20 cellular contexts compared by ENCODE assay signal in genomic region chr1:178075323-178075722, GRCh38. TPM values are rescaled to one million over a fixed set of nuclear protein-coding genes. Genes with fewer than 3 reads are reported as not detected.
"Had no signal": no experiment of that assay in that cellular context is flagged by ENCODE, and none has a peak within 500 bp of the region (broad histone marks: within the 10 kb centered on the region; RNA-seq: fewer than 3 reads in every experiment).

No MANE protein-coding gene starts in this region.

- DNase-seq: activated CD4-positive, alpha-beta T cell treated with anti-CD3 and anti-CD28 coated beads, Interleukin-2, amount 10 ng/mL, durations not matched to agents 7 days and 5 days; activated CD8-positive, alpha-beta T cell treated with anti-CD3 and anti-CD28 coated beads, Interleukin-2, amount 10 ng/mL, durations not matched to agents 7 days and 5 days; activated naive CD4-positive, alpha-beta T cell treated with anti-CD3 and anti-CD28 coated beads for 36 hours; activated T-cell treated with anti-CD3 and anti-CD28 coated beads, Interleukin-2, amount 50 U/mL, for 24 hours; dermis blood vessel endothelial cell; effector memory CD4-positive, alpha-beta T cell; naive thymus-derived CD4-positive, alpha-beta T cell; stimulated activated CD4-positive, alpha-beta T cell treated with anti-CD3 and anti-CD28 coated beads, Interleukin-2, amount 100 ng/mL, for 24 hours; stimulated activated naive CD8-positive, alpha-beta T cell treated with anti-CD3 and anti-CD28 coated beads, Interleukin-15, Interleukin-2, amounts not matched to agents 100 U/mL and 50 U/mL, for 24 hours; substantia nigra; uterus had no signal

- H3K4me3 ChIP-seq: ascending aorta, breast epithelium, esophagus muscularis mucosa, neural progenitor cell, prostate gland, right atrium auricular region, tibial nerve, uterus had no signal

- H3K9ac ChIP-seq: neural progenitor cell had no signal

- H3K27ac Mint-ChIP-seq: activated CD4-positive, alpha-beta T cell treated with anti-CD3 and anti-CD28 coated beads, Interleukin-2, amount 10 ng/mL, durations not matched to agents 7 days and 5 days; activated CD8-positive, alpha-beta T cell treated with anti-CD3 and anti-CD28 coated beads, Interleukin-2, amount 10 ng/mL, durations not matched to agents 7 days and 5 days; activated naive CD4-positive, alpha-beta T cell treated with anti-CD3 and anti-CD28 coated beads for 36 hours; activated T-cell treated with anti-CD3 and anti-CD28 coated beads, Interleukin-2, amount 50 U/mL, for 24 hours; activated T-helper 2 cell treated with anti-CD3 and anti-CD28 coated beads, Interferon-gamma antibody, Interleukin-2, Interleukin-4, amounts not matched to agents 10 μg/mL and 5 μg/mL and 100 μg/mL, durations not matched to agents 14 hours and 24 hours and 36 hours; memory B cell; naive thymus-derived CD4-positive, alpha-beta T cell; neural progenitor cell had no signal

- H3K4me1 ChIP-seq: ascending aorta, breast epithelium, esophagus muscularis mucosa, prostate gland, right atrium auricular region, tibial nerve, uterus had no signal

- H3K9me3 ChIP-seq: ascending aorta, breast epithelium, esophagus muscularis mucosa, prostate gland, right atrium auricular region, tibial nerve, uterus had no signal

- H3K4me3 Mint-ChIP-seq: activated CD4-positive, alpha-beta T cell treated with anti-CD3 and anti-CD28 coated beads, Interleukin-2, amount 10 ng/mL, durations not matched to agents 7 days and 5 days; activated CD8-positive, alpha-beta T cell treated with anti-CD3 and anti-CD28 coated beads, Interleukin-2, amount 10 ng/mL, durations not matched to agents 7 days and 5 days; activated naive CD4-positive, alpha-beta T cell treated with anti-CD3 and anti-CD28 coated beads for 36 hours; activated T-cell treated with anti-CD3 and anti-CD28 coated beads, Interleukin-2, amount 50 U/mL, for 24 hours; memory B cell; naive thymus-derived CD4-positive, alpha-beta T cell; neural progenitor cell had no signal

- H3K36me3 Mint-ChIP-seq: memory B cell; naive thymus-derived CD4-positive, alpha-beta T cell; neural progenitor cell had no signal

- H2AFZ ChIP-seq: neural progenitor cell had no signal

- H3K9me3 Mint-ChIP-seq: activated CD4-positive, alpha-beta T cell treated with anti-CD3 and anti-CD28 coated beads, Interleukin-2, amount 10 ng/mL, durations not matched to agents 7 days and 5 days; activated T-cell treated with anti-CD3 and anti-CD28 coated beads, Interleukin-2, amount 50 U/mL, for 24 hours; activated T-helper 2 cell treated with anti-CD3 and anti-CD28 coated beads, Interferon-gamma antibody, Interleukin-2, Interleukin-4, amounts not matched to agents 10 μg/mL and 5 μg/mL and 100 μg/mL, durations not matched to agents 14 hours and 24 hours and 36 hours; memory B cell; neural progenitor cell had no signal

- H3K27me3 ChIP-seq: ascending aorta, breast epithelium, esophagus muscularis mucosa, neural progenitor cell, right atrium auricular region, tibial nerve, uterus had no signal

- H3K36me3 ChIP-seq: ascending aorta, breast epithelium, esophagus muscularis mucosa, neural progenitor cell, prostate gland, right atrium auricular region, tibial nerve, uterus had no signal

- H3K4me1 Mint-ChIP-seq: activated CD4-positive, alpha-beta T cell treated with anti-CD3 and anti-CD28 coated beads, Interleukin-2, amount 10 ng/mL, durations not matched to agents 7 days and 5 days; memory B cell; naive thymus-derived CD4-positive, alpha-beta T cell had no signal

- H3K27ac ChIP-seq: ascending aorta, breast epithelium, esophagus muscularis mucosa, neural progenitor cell, prostate gland, right atrium auricular region, tibial nerve, uterus had no signal

- H3K4me2 ChIP-seq: neural progenitor cell had no signal

- H3K27me3 Mint-ChIP-seq: activated CD4-positive, alpha-beta T cell treated with anti-CD3 and anti-CD28 coated beads, Interleukin-2, amount 10 ng/mL, durations not matched to agents 7 days and 5 days; activated T-cell treated with anti-CD3 and anti-CD28 coated beads, Interleukin-2, amount 50 U/mL, for 24 hours had no signal

RNA-seq across cellular contexts. Expression of gene RASAL2, which starts 18.6 kb away (rescaled TPM):
- total RNA-seq: activated CD4-positive, alpha-beta T cell treated with anti-CD3 and anti-CD28 coated beads, Interleukin-2, amount 10 ng/mL, durations not matched to agents 7 days and 5 days; activated CD8-positive, alpha-beta T cell treated with anti-CD3 and anti-CD28 coated beads, Interleukin-2, amount 10 ng/mL, durations not matched to agents 7 days and 5 days; activated naive CD4-positive, alpha-beta T cell treated with anti-CD3 and anti-CD28 coated beads for 36 hours had no signal
- polyA plus RNA-seq: naive thymus-derived CD4-positive, alpha-beta T cell had no signal
